Comparison of ENCODE assay signal across 28 cellular contexts in the genomic region with DNA sequence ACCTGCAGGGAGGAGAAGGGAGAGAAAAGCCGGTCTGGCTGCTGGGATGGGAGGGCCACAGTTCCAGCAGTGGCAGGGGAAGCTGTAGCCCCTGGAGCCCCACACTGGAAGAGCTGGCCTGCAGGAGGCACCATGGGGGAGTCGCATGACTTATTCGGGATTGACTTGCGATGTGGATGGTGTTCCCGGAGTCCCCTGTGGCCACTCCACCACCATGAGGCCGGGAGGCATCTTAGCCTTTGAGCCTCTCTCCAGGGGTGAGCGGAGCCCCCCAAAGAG.
"Had no signal": no experiment of that assay in that cellular context is flagged by ENCODE, and none has a peak within 500 bp of the region (broad histone marks: within the 10 kb centered on the region; RNA-seq: fewer than 3 reads in every experiment).

No MANE protein-coding gene starts in this region.

- H3K4me3 Mint-ChIP-seq: naive thymus-derived CD4-positive, alpha-beta T cell; natural killer cell; nephron; stimulated activated memory B cell treated with anti-CD40 and anti-IgM and Interleukin-4, amounts not matched to agents 10 μg/mL and 1 μg/mL and 100 μg/mL, for 72 hours; stimulated activated naive CD8-positive, alpha-beta T cell treated with anti-CD3 and anti-CD28 coated beads, Interleukin-15, amount 100 ng/mL, for 72 hours; type B pancreatic cell had no signal

- H3K9me3 ChIP-seq: ovary, psoas muscle, right lobe of liver, sigmoid colon, suprapubic skin, testis, tibial artery, transverse colon, upper lobe of right lung, uterus had no signal

- H3K4me3 ChIP-seq: ovary, psoas muscle, right lobe of liver, sigmoid colon, suprapubic skin, testis, tibial artery, transverse colon, upper lobe of right lung, uterus had no signal

- H3K9ac ChIP-seq: parathyroid adenoma had no signal

- H3K9me3 Mint-ChIP-seq: naive thymus-derived CD4-positive, alpha-beta T cell; natural killer cell; nephron; stimulated activated memory B cell treated with anti-CD40 and anti-IgM and Interleukin-4, amounts not matched to agents 10 μg/mL and 1 μg/mL and 100 μg/mL, for 72 hours; stimulated activated naive CD8-positive, alpha-beta T cell treated with anti-CD3 and anti-CD28 coated beads, Interleukin-15, amount 100 ng/mL, for 72 hours; type B pancreatic cell had no signal

- H3K27me3 Mint-ChIP-seq: progenitor cell of endocrine pancreas, type B pancreatic cell had no signal

- H3K27me3 ChIP-seq: ovary, right lobe of liver, sigmoid colon, testis, transverse colon, upper lobe of right lung, uterus had no signal

- H3K36me3 ChIP-seq: ovary, right lobe of liver, sigmoid colon, suprapubic skin, tibial artery, transverse colon, upper lobe of right lung, uterus had no signal

- H3K36me3 Mint-ChIP-seq: natural killer cell; stimulated activated memory B cell treated with anti-CD40 and anti-IgM and Interleukin-4, amounts not matched to agents 10 μg/mL and 1 μg/mL and 100 μg/mL, for 72 hours; type B pancreatic cell had no signal

- H3K27ac ChIP-seq: ovary, parathyroid adenoma, psoas muscle, right lobe of liver, sigmoid colon, suprapubic skin, testis, tibial artery, transverse colon, upper lobe of right lung, uterus had no signal

- H3K4me1 Mint-ChIP-seq: nephron; stimulated activated memory B cell treated with anti-CD40 and anti-IgM and Interleukin-4, amounts not matched to agents 10 μg/mL and 1 μg/mL and 100 μg/mL, for 72 hours; stimulated activated naive CD8-positive, alpha-beta T cell treated with anti-CD3 and anti-CD28 coated beads, Interleukin-15, amount 100 ng/mL, for 72 hours had no signal

- DNase-seq: naive thymus-derived CD4-positive, alpha-beta T cell; natural killer cell; ovary; posterior cingulate gyrus; psoas muscle; right lobe of liver; sigmoid colon; small intestine; stimulated activated CD4-positive, alpha-beta T cell treated with anti-CD3 and anti-CD28 coated beads, Interleukin-15, amount 100 ng/mL, for 24 hours; stimulated activated CD4-positive, alpha-beta T cell treated with anti-CD3 and anti-CD28 coated beads, Interleukin-2, amount 100 ng/mL, for 24 hours; stimulated activated CD4-positive, alpha-beta T cell treated with anti-CD3 and anti-CD28 coated beads, Interleukin-2, amount 100 ng/mL, for 48 hours; stimulated activated CD4-positive, alpha-beta T cell treated with anti-CD3 and anti-CD28 coated beads, Interleukin-4, amount 100 ng/mL, for 4 hours; stimulated activated CD8-positive, alpha-beta memory T cell treated with anti-CD3 and anti-CD28 coated beads, Interleukin-4, amount 100 ng/mL, for 48 hours; stimulated activated naive CD4-positive, alpha-beta T cell; stimulated activated naive CD8-positive, alpha-beta T cell treated with anti-CD3 and anti-CD28 coated beads, Interleukin-15, amount 100 ng/mL, for 72 hours; stimulated activated naive CD8-positive, alpha-beta T cell treated with anti-CD3 and anti-CD28 coated beads, Interleukin-15, Interleukin-2, amounts not matched to agents 100 U/mL and 50 U/mL, for 24 hours; substantia nigra; testis; tibial artery; transverse colon; upper lobe of right lung; uterus had no signal

- H3K27ac Mint-ChIP-seq: natural killer cell; nephron; progenitor cell of endocrine pancreas; stimulated activated memory B cell treated with anti-CD40 and anti-IgM and Interleukin-4, amounts not matched to agents 10 μg/mL and 1 μg/mL and 100 μg/mL, for 72 hours; stimulated activated naive CD8-positive, alpha-beta T cell treated with anti-CD3 and anti-CD28 coated beads, Interleukin-15, amount 100 ng/mL, for 72 hours; type B pancreatic cell had no signal

- H2AFZ ChIP-seq: parathyroid adenoma had no signal

- H3K79me2 ChIP-seq: parathyroid adenoma had no signal

- H3K4me1 ChIP-seq: parathyroid adenoma, right lobe of liver, sigmoid colon, transverse colon, upper lobe of right lung, uterus had no signal
